8 cellular contexts compared by ENCODE assay signal in the genomic region with DNA sequence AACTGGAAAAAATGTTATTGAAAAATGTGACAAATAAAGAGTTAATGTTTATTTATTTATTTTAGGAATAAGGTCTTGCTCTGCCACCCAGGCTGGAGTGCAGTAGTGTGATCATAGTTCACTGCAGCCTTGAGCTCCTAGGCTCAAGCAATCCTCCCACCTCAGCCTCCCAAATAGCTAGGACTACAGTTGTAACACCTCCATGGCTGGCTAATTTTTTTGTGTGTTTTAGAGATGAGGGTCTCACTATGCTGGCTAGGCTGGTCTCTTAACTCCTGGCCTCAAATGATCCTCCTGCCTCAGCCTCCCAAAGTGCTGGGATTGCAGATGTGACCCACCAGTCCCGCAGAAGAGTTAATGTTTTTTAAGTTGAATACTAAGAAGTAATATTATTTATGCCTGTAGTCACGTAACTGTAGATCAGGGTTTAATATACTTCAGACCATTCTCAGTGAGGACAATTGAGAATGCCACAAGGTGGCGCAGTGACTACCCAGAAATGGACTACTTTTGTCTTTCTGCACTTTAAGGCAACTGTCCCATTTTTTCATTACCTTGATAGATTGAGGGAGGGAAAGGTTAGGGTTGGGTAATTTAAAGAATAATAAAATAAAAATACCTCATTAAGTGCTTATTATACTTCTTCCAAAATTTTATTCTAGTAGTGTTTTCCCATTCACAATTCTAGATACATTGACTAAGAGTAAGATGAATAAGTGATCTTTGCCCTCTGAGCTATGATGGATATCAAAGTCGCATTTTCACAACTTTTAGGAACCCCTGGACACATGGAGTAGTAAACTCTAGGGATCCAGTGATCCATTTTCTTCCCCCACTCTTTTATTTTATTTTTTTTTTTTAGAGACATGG. TPM values are rescaled to one million over a fixed set of nuclear protein-coding genes. Genes with fewer than 3 reads are reported as not detected.
DNase-seq lines count a peak whose midpoint lies in the region; ATAC-seq and TF ChIP-seq lines count a peak whose summit lies in the region.

No MANE protein-coding gene starts in this region.

- no peaks in the 10 kb centered on the region for H3K36me3 Mint-ChIP-seq in CD4-positive, alpha-beta memory T cell

- H3K79me2 ChIP-seq in OCI-LY7 (ENCODE audit: insufficient read depth, low read depth, low read length), result no peaks in the 10 kb centered on the region

- no peaks in the 10 kb centered on the region for H3K27me3 ChIP-seq in CD4-positive, alpha-beta memory T cell (ENCODE audit: insufficient read depth, low read length)
- H3K27me3 ChIP-seq in tibial artery, result no peaks in the 10 kb centered on the region

- no peak overlapping the region for H3K4me2 ChIP-seq in OCI-LY7 (ENCODE audit: low read length)

- no peaks in the 10 kb centered on the region for H3K9me2 ChIP-seq in OCI-LY7 (ENCODE audit: insufficient read depth, low read length)

- H2AFZ ChIP-seq in OCI-LY7 (ENCODE audit: low read length), result no peak overlapping the region

- no peak overlapping the region for H3K27ac ChIP-seq in CD4-positive, alpha-beta memory T cell (ENCODE audit: low read depth, low read length)
- no peak overlapping the region for H3K27ac ChIP-seq in OCI-LY7 (ENCODE audit: low read depth, low read length, poor library complexity, severe bottlenecking)
- H3K27ac ChIP-seq in tibial artery, result no peak overlapping the region

- H3K36me3 ChIP-seq in CD4-positive, alpha-beta memory T cell (ENCODE audit: insufficient read depth, low read length), result no peaks in the 10 kb centered on the region
- H3K36me3 ChIP-seq in OCI-LY7 (ENCODE audit: insufficient read depth, low read length) (no peaks in the 10 kb centered on the region), tibial artery (no peaks in the 10 kb centered on the region)

- peaks cover 7 to 9% of the 10 kb centered on the region in 2 donors for H3K27me3 Mint-ChIP-seq in CD4-positive, alpha-beta memory T cell

- ATAC-seq in omental fat pad (ENCODE audit: low FRiP score) (peak; percentile 69), HG02759 (IDR thresholded peaks at IDR 0.05; ENCODE audit: unreplicated experiment) (no peak)

- H3K4me3 Mint-ChIP-seq in CD4-positive, alpha-beta memory T cell, result peak overlapping the region in 1 of 8 donors; percentile 23

- H3K9me3 ChIP-seq in CD4-positive, alpha-beta memory T cell (ENCODE audit: control insufficient read depth in 1 of 2, low read length in 2 of 2), result no peaks in the 10 kb centered on the region
- H3K9me3 ChIP-seq in OCI-LY7 (ENCODE audit: low read length) (no peaks in the 10 kb centered on the region), tibial artery (no peaks in the 10 kb centered on the region)

- peak; percentile 42 to 59 (median 50) for DNase-seq in CD4-positive, alpha-beta memory T cell
- peak; percentile 51 for DNase-seq in HS-27A (ENCODE audit: low read depth)
- DNase-seq in OCI-LY7 (ENCODE audit: low spot score), result peak; percentile 60
- DNase-seq in activated T-cell treated with anti-CD3 and anti-CD28 coated beads for 48 hours (ENCODE audit: low read depth), result peak; percentile 31
- DNase-seq in fibroblast of peridontal ligament (ENCODE audit: extremely low read depth), result peak; percentile 84
- DNase-seq in omental fat pad (ENCODE audit: low spot score), result peak; percentile 44
- peak; percentile 70 to 84 for DNase-seq in tibial artery

- intact Hi-C loops in CD4-positive, alpha-beta memory T cell (cut with micrococcal nuclease), result loop anchor here (1.0 kb wide), 3 partner anchors 214 to 657 kb away; no protein-coding TSS in a partner anchor
- intact Hi-C loops in OCI-LY7 (cut with micrococcal nuclease; ENCODE audit: unreplicated experiment) (loop anchor here (1.0 to 5.0 kb wide), 4 partner anchors 234 to 659 kb away; no protein-coding TSS in a partner anchor), tibial artery (cut with DNase I; ENCODE audit: low total_unique reads) (loop anchor here (5.0 kb wide), 1 partner anchor 509 kb away; no protein-coding TSS in a partner anchor)

- CTCF ChIA-PET in CD4-positive, alpha-beta memory T cell (lab: Charles Lee; ENCODE audit: partially characterized antibody), result interaction anchor here (0.8 to 2.8 kb wide), 8 partner anchors 10 to 657 kb away, joined by 3 to 23 read pairs (median 7); no protein-coding TSS in a partner anchor
- CTCF ChIA-PET in OCI-LY7 (lab: Charles Lee; ENCODE audit: unreplicated experiment), result no interaction called here

- H3K4me3 ChIP-seq in CD4-positive, alpha-beta memory T cell (ENCODE audit: low read length in 2 of 2), result no peak overlapping the region
- H3K4me3 ChIP-seq in OCI-LY7 (ENCODE audit: low read depth, low read length, poor library complexity, severe bottlenecking), result no peak overlapping the region
- H3K4me3 ChIP-seq in tibial artery, result no peak overlapping the region

- POLR2A ChIA-PET in CD4-positive, alpha-beta memory T cell (lab: Charles Lee; ENCODE audit: partially characterized antibody), result interaction anchor here (0.6 kb wide), 1 partner anchor 510 kb away, joined by 5 read pairs; no protein-coding TSS in a partner anchor
- POLR2A ChIA-PET in OCI-LY7 (lab: Charles Lee), result interaction anchor here (1.4 kb wide), 1 partner anchor 526 kb away, joined by 6 read pairs; no protein-coding TSS in a partner anchor

- H4K20me1 ChIP-seq in OCI-LY7 (ENCODE audit: insufficient read depth, low read length), result no peaks in the 10 kb centered on the region

- TF ChIP-seq CTCF in OCI-LY7 (conservative IDR thresholded peaks at IDR 0.05; ENCODE audit: low read length) (peak; percentile 90), omental fat pad (IDR thresholded peaks at IDR 0.05) (no peak), tibial artery (IDR thresholded peaks at IDR 0.05) (peak; percentile 65)

- BruUV-seq in OCI-LY7 (replicated peaks; lab: Mats Ljungman, UMichigan), result no TSS peak

- peaks cover 0 to 2% (median 0%) of the 10 kb centered on the region in 4 donors for H3K4me1 Mint-ChIP-seq in CD4-positive, alpha-beta memory T cell

- peak overlapping the region in 1 of 7 donors; percentile 9 for H3K27ac Mint-ChIP-seq in CD4-positive, alpha-beta memory T cell

- H3K4me1 ChIP-seq in CD4-positive, alpha-beta memory T cell (ENCODE audit: insufficient read depth, low read length), result no peaks in the 10 kb centered on the region
- H3K4me1 ChIP-seq in OCI-LY7 (ENCODE audit: insufficient read depth, low read length, poor library complexity, severe bottlenecking), result no peaks in the 10 kb centered on the region
- H3K4me1 ChIP-seq in tibial artery, result no peaks in the 10 kb centered on the region

- no peaks in the 10 kb centered on the region for H3K9me3 Mint-ChIP-seq in CD4-positive, alpha-beta memory T cell

RNA-seq across cellular contexts. Expression of gene MUC13, which starts 6.0 kb away (rescaled TPM):
- total RNA-seq in CD4-positive, alpha-beta memory T cell, result not detected
- not detected for polyA plus RNA-seq in CD4-positive, alpha-beta memory T cell
- total RNA-seq in OCI-LY7 (2014; rRNA removed; shearing (Covaris generic)), result not detected in 2 replicates
- total RNA-seq in OCI-LY7 (2022) (not detected in 2 replicates), omental fat pad (not detected)

RNA-seq across cellular contexts. Expression of gene ITGB5, which starts 41.4 kb away (rescaled TPM):
- 1 to 10 TPM; 3.4 to 5.4 TPM for total RNA-seq in CD4-positive, alpha-beta memory T cell
- under 1 TPM in 1 of 2 donors, not detected in 1; 0.94 TPM for polyA plus RNA-seq in CD4-positive, alpha-beta memory T cell
- not detected in 2 replicates for total RNA-seq in OCI-LY7 (2014; rRNA removed; shearing (Covaris generic))
- not detected in 2 replicates for total RNA-seq in OCI-LY7 (2022)
- total RNA-seq in omental fat pad, result 100 to 1,000 TPM; 155 to 452 (median 234) TPM

Comparison
In these comparisons a context has a peak if more than half of its experiments do, and no peak if none do; other contexts are left out.
1. DNase-seq: peak in every context shown above with its lines; median percentile 84 in fibroblast of peridontal ligament; 77 in tibial artery; 60 in OCI-LY7; 51 in HS-27A; 50 in CD4-positive, alpha-beta memory T cell; 44 in omental fat pad; 31 in activated T-cell treated with anti-CD3 and anti-CD28 coated beads for 48 hours.
2. CTCF ChIP-seq: peak in OCI-LY7 (single experiment) and tibial artery (2 of 2); none in omental fat pad (0 of 3).
3. RNA of gene ITGB5, which starts 41.4 kb away (total RNA-seq): 155 to 452 TPM in omental fat pad; 3.4 to 5.4 TPM in CD4-positive, alpha-beta memory T cell and not detected in OCI-LY7; every median in the first group is over 10 times any median in the second.